1 cellular context compared by ENCODE assay signal in genomic region chr15:101320501-101321052, GRCh38.
TF ChIP-seq lines count a peak whose summit lies in the region.

No MANE protein-coding gene starts in this region.

TF ChIP-seq in HepG2, 621 proteins besides CTCF, POLR2A, EP300 and RAD21 (continued from another document):
- no peak for TF ChIP-seq ZNF18 (CRISPR knock-in tag; IDR thresholded peaks at IDR 0.05; ENCODE audit: insufficient replicate concordance)
